1 cellular context compared by ENCODE assay signal in the genomic region with DNA sequence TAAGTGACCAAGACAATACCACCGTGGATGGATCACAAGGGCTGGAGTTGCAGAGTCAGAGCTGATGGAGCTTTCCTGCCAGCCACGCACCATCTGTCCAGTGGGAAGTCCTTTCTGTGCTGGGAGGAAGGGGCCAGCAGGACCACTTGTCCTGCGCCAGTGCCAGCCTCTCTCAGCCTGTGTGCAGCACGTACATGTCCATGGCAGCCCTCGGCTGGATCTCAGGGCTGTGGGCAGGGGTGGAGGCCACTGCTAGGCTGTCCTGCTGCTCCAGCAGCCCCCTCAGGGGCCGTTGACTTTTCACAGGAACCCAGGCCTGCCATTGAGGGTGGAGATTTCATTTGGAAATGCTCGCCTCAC.
TF ChIP-seq lines count a peak whose summit lies in the region.

No MANE protein-coding gene starts in this region.

TF ChIP-seq in HCT116, 20 proteins besides CTCF, POLR2A, EP300 and RAD21:
- TF ChIP-seq, protein P1, sequence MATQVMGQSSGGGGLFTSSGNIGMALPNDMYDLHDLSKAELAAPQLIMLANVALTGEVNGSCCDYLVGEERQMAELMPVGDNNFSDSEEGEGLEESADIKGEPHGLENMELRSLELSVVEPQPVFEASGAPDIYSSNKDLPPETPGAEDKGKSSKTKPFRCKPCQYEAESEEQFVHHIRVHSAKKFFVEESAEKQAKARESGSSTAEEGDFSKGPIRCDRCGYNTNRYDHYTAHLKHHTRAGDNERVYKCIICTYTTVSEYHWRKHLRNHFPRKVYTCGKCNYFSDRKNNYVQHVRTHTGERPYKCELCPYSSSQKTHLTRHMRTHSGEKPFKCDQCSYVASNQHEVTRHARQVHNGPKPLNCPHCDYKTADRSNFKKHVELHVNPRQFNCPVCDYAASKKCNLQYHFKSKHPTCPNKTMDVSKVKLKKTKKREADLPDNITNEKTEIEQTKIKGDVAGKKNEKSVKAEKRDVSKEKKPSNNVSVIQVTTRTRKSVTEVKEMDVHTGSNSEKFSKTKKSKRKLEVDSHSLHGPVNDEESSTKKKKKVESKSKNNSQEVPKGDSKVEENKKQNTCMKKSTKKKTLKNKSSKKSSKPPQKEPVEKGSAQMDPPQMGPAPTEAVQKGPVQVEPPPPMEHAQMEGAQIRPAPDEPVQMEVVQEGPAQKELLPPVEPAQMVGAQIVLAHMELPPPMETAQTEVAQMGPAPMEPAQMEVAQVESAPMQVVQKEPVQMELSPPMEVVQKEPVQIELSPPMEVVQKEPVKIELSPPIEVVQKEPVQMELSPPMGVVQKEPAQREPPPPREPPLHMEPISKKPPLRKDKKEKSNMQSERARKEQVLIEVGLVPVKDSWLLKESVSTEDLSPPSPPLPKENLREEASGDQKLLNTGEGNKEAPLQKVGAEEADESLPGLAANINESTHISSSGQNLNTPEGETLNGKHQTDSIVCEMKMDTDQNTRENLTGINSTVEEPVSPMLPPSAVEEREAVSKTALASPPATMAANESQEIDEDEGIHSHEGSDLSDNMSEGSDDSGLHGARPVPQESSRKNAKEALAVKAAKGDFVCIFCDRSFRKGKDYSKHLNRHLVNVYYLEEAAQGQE (IDR thresholded peaks at IDR 0.05; ENCODE audit: low read depth): no peak
